14 cellular contexts compared by ENCODE assay signal in genomic region chr5:14347522-14347921, GRCh38.
"Had no signal": no experiment of that assay in that cellular context is flagged by ENCODE, and none has a peak within 500 bp of the region (broad histone marks: within the 10 kb centered on the region; RNA-seq: fewer than 3 reads in every experiment).

No MANE protein-coding gene starts in this region.

- H3K27me3 ChIP-seq: dorsolateral prefrontal cortex, sigmoid colon had no signal

- H3K9ac ChIP-seq: parathyroid adenoma had no signal

- H2AFZ ChIP-seq: parathyroid adenoma had no signal

- FAIRE-seq: astrocyte, islet of Langerhans had no signal

- H3K4me3 ChIP-seq: dorsolateral prefrontal cortex, lower lobe of right lung, sigmoid colon had no signal

- H3K27ac ChIP-seq: lower lobe of right lung, parathyroid adenoma, sigmoid colon had no signal

- ATAC-seq: left colon, lower lobe of right lung had no signal

- H3K9me3 ChIP-seq: lower lobe of right lung, sigmoid colon had no signal

- H3K4me1 ChIP-seq: parathyroid adenoma had no signal

- DNase-seq: activated CD4-positive, alpha-beta T cell treated with anti-CD3 and anti-CD28 coated beads, Interleukin-2, amount 50 U/mL, for 48 hours; activated naive CD4-positive, alpha-beta T cell treated with anti-CD3 and anti-CD28 coated beads, Interleukin-2, amount 10 ng/mL, durations not matched to agents 7 days and 5 days; activated T-cell treated with anti-CD3 and anti-CD28 coated beads, Interleukin-2, amount 50 U/mL, for 1 hour; dorsolateral prefrontal cortex; endodermal cell; erythroblast; left colon; lower lobe of right lung; midbrain; sigmoid colon; stimulated activated CD4-positive, alpha-beta T cell treated with anti-CD3 and anti-CD28 coated beads, Interleukin-1b, Interleukin-23, amount 100 ng/mL, for 48 hours had no signal
